8 cellular contexts compared by ENCODE assay signal in the genomic region with DNA sequence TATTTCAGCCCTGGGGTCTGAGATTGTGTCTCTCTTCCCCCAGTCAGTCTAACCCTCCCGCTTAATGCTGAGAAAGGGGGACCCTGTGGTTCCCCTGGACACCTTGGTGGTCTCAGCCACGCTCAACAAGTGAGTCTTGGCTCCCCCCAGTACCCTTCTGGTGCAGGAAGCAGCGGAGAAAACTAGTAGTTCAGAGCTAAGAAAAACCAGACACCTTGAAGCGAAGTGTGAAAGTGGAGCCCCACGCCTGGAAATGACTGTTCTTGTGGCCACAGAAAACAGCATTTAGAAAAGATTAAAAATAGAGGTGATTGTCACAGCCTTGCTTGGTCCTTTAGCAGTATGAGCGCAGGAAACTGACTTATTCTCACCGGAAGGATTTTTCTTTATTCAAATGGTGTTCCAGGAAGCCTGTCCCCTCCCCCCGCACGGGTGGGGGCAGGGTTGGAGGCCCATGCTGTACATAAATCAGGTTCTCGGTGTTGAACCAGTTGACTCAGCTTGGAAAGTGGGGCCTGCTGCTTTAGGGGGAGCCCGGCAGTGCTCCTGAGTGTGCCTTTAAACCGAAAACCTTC. TPM values are rescaled to one million over a fixed set of nuclear protein-coding genes. Genes with fewer than 3 reads are reported as not detected.
DNase-seq lines count a peak whose midpoint lies in the region; ATAC-seq, FAIRE-seq and TF ChIP-seq lines count a peak whose summit lies in the region.

No MANE protein-coding gene starts in this region.

- peaks cover 69% of the 10 kb centered on the region for H3K36me3 Mint-ChIP-seq in activated T-helper 17 cell treated with anti-CD3 and anti-CD28 coated beads, Interleukin-2, amount 50 U/mL, for 72 hours (ENCODE audit: low read depth)
- H3K36me3 Mint-ChIP-seq in glutamatergic neuron (ENCODE audit: unreplicated experiment) = no peaks in the 10 kb centered on the region

- FAIRE-seq in GM18507 (lab: Jason Lieb, UNC) (peak; percentile 82), urothelium cell line (lab: Jason Lieb, UNC) (no peak)

- H3K4me3 ChIP-seq in skeletal muscle cell (ENCODE audit: low read depth, low read length) = peak overlapping the region; percentile 95

- peak; percentile 37 for ATAC-seq in HG02623 (IDR thresholded peaks at IDR 0.05; ENCODE audit: unreplicated experiment)
- peak; percentile 77 for ATAC-seq in activated T-helper 17 cell treated with anti-CD3 and anti-CD28 coated beads, Interleukin-2, amount 50 U/mL, for 72 hours (replicated peaks)

- peak overlapping the region; percentile 96 for H3K27ac Mint-ChIP-seq in activated T-helper 17 cell treated with anti-CD3 and anti-CD28 coated beads, Interleukin-2, amount 50 U/mL, for 72 hours
- H3K27ac Mint-ChIP-seq in glutamatergic neuron (ENCODE audit: unreplicated experiment) = peak overlapping the region; percentile 72

- DNase-seq in GM18507 (ENCODE audit: extremely low spot score, insufficient read length, low read depth) (no peak), OCI-M1 (lab: John Stamatoyannopoulos, UW) (peak; percentile 81), glutamatergic neuron (no peak), skeletal muscle cell (ENCODE audit: low read depth) (no peak), urothelium cell line (ENCODE audit: low spot score) (no peak), NCI-H526 treated with DMSO at 0.1 percent for 48 hours (lab: John Stamatoyannopoulos, UW) (no peak)

- no peaks in the 10 kb centered on the region for H3K9me3 Mint-ChIP-seq in activated T-helper 17 cell treated with anti-CD3 and anti-CD28 coated beads, Interleukin-2, amount 50 U/mL, for 72 hours
- peaks cover 3% of the 10 kb centered on the region for H3K9me3 Mint-ChIP-seq in glutamatergic neuron (ENCODE audit: unreplicated experiment)

- TF ChIP-seq CTCF in glutamatergic neuron (IDR thresholded peaks at IDR 0.05; ENCODE audit: partially characterized antibody, unreplicated experiment) = no peak

- H3K4me3 Mint-ChIP-seq in activated T-helper 17 cell treated with anti-CD3 and anti-CD28 coated beads, Interleukin-2, amount 50 U/mL, for 72 hours = peak overlapping the region; percentile 90
- H3K4me3 Mint-ChIP-seq in glutamatergic neuron (ENCODE audit: unreplicated experiment) = peak overlapping the region; percentile 89

- H3K27me3 Mint-ChIP-seq in activated T-helper 17 cell treated with anti-CD3 and anti-CD28 coated beads, Interleukin-2, amount 50 U/mL, for 72 hours = no peaks in the 10 kb centered on the region
- peaks cover 10% of the 10 kb centered on the region for H3K27me3 Mint-ChIP-seq in glutamatergic neuron (ENCODE audit: unreplicated experiment)

- H3K4me1 Mint-ChIP-seq in activated T-helper 17 cell treated with anti-CD3 and anti-CD28 coated beads, Interleukin-2, amount 50 U/mL, for 72 hours = peaks cover 27% of the 10 kb centered on the region
- peaks cover 14% of the 10 kb centered on the region for H3K4me1 Mint-ChIP-seq in glutamatergic neuron (ENCODE audit: low read depth, unreplicated experiment)

RNA-seq across cellular contexts. Expression of a gene that starts 8.1 kb away (rescaled TPM):
- total RNA-seq in activated T-helper 17 cell treated with anti-CD3 and anti-CD28 coated beads, Interleukin-2, amount 50 U/mL, for 72 hours = 10 to 100 TPM; 59.7 to 89.7 TPM
- 25.2 TPM for total RNA-seq in glutamatergic neuron (ENCODE audit: unreplicated experiment)

RNA-seq across cellular contexts. Expression of a gene that starts 8.3 kb away (rescaled TPM):
- total RNA-seq in activated T-helper 17 cell treated with anti-CD3 and anti-CD28 coated beads, Interleukin-2, amount 50 U/mL, for 72 hours = 1,000 to 10,000 TPM; 1,919 to 1,995 TPM
- total RNA-seq in glutamatergic neuron (ENCODE audit: unreplicated experiment) = 559 TPM

RNA-seq across cellular contexts. Expression of a gene that starts 16.8 kb away (rescaled TPM):
- total RNA-seq in activated T-helper 17 cell treated with anti-CD3 and anti-CD28 coated beads, Interleukin-2, amount 50 U/mL, for 72 hours = not detected
- not detected for total RNA-seq in glutamatergic neuron (ENCODE audit: unreplicated experiment)
